In the genomic region with DNA sequence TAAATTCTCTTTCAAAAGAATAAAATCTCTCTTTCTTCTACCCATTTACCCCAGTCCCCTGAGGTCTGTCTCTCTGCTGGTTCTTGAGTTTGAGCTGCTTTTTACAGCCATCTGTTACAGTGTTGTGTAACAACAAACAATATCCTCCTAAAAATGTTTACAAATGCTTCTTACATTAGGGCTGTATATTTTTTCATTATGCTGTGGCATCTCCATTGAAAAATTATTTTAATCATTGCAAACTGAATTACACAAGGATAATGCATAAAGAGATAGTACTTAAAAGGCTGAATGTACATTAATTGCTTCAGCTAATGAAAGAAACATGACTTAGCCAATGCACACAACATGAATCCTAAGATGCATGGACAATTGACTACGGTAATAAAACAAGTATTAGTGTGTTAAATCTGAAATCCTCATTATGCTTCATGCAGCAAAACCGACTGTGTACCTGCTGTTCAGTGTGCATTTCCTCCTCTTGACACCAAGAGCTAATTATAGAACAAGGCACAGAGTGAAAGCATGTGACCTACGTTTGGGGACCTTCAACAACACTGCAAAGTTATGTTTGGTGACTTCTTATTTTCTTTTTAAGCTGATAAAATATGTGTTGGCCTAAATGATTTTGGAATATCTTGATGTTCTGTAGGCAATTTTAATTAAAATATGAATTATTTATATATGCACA, we compare ENCODE assay signal across 14 cellular contexts.
A peak's percentile ranks its signal among the peaks of the same experiment; 100 is the strongest.
DNase-seq lines count a peak whose midpoint lies in the region; ATAC-seq and TF ChIP-seq lines count a peak whose summit lies in the region.
"Had no signal": no experiment of that assay in that cellular context is flagged by ENCODE, and none has a peak within 500 bp of the region (broad histone marks: within the 10 kb centered on the region; RNA-seq: fewer than 3 reads in every experiment).

No MANE protein-coding gene starts in this region.

- DNase-seq in NCI-H82 (lab: John Stamatoyannopoulos, UW), result peak; percentile 8
- DNase-seq in NCI-H82 treated with DMSO at 0.1 percent for 48 hours (lab: John Stamatoyannopoulos, UW; ENCODE audit: unreplicated experiment), result no peak
- no peak for DNase-seq in dorsolateral prefrontal cortex
- DNase-seq: activated CD4-positive, CD25-positive, alpha-beta regulatory T cell treated with anti-CD3 and anti-CD28 coated beads, Interleukin-2, amount 50 U/mL, for 72 hours; activated effector memory CD4-positive, alpha-beta T cell treated with Interleukin-2 at 50 U/mL for 16 hours; gastrocnemius medialis; GF-D8; tibial artery had no signal

- no peak overlapping the region for H3K4me3 ChIP-seq in dorsolateral prefrontal cortex
- H3K4me3 ChIP-seq: gastrocnemius medialis, tibial artery had no signal

- no peak for TF ChIP-seq CTCF in dorsolateral prefrontal cortex (IDR thresholded peaks at IDR 0.05 in 54 of 56, conservative IDR thresholded peaks at IDR 0.05 in 2 of 56; ENCODE audit: low read depth in 1 of 56, partially characterized antibody in 56 of 56)

- no peaks in the 10 kb centered on the region for H3K27me3 Mint-ChIP-seq in stimulated activated memory B cell treated with anti-CD40 and anti-IgM and Interleukin-4, amounts not matched to agents 10 μg/mL and 1 μg/mL and 100 μg/mL, for 72 hours

- no peaks in the 10 kb centered on the region for H3K27me3 ChIP-seq in dorsolateral prefrontal cortex
- H3K27me3 ChIP-seq: gastrocnemius medialis, tibial artery had no signal

- H3K4me1 Mint-ChIP-seq in stimulated activated memory B cell treated with anti-CD40 and anti-IgM and Interleukin-4, amounts not matched to agents 10 μg/mL and 1 μg/mL and 100 μg/mL, for 72 hours, result peaks cover 46% of the 10 kb centered on the region

- peak overlapping the region; percentile 77 for H3K27ac Mint-ChIP-seq in stimulated activated memory B cell treated with anti-CD40 and anti-IgM and Interleukin-4, amounts not matched to agents 10 μg/mL and 1 μg/mL and 100 μg/mL, for 72 hours

- H3K27ac ChIP-seq in dorsolateral prefrontal cortex, result no peak overlapping the region
- H3K27ac ChIP-seq: gastrocnemius medialis, tibial artery had no signal

- H3K36me3 Mint-ChIP-seq in stimulated activated memory B cell treated with anti-CD40 and anti-IgM and Interleukin-4, amounts not matched to agents 10 μg/mL and 1 μg/mL and 100 μg/mL, for 72 hours, result peaks cover 5% of the 10 kb centered on the region

- H3K4me3 Mint-ChIP-seq in stimulated activated memory B cell treated with anti-CD40 and anti-IgM and Interleukin-4, amounts not matched to agents 10 μg/mL and 1 μg/mL and 100 μg/mL, for 72 hours, result no peak overlapping the region

- intact Hi-C loops in dorsolateral prefrontal cortex (cut with DNase I), result no loop called here

- ATAC-seq in HG02588 (IDR thresholded peaks at IDR 0.05; ENCODE audit: unreplicated experiment), result peak; percentile 75
- ATAC-seq in HG03521 (IDR thresholded peaks at IDR 0.05; ENCODE audit: unreplicated experiment), result peak; percentile 66
- ATAC-seq in stimulated activated memory B cell treated with anti-CD40 and anti-IgM and Interleukin-4, amounts not matched to agents 10 μg/mL and 1 μg/mL and 100 μg/mL, for 72 hours, result peak; percentile 82
- no peak for ATAC-seq in HG02973 (IDR thresholded peaks at IDR 0.05; ENCODE audit: unreplicated experiment)
- ATAC-seq in GM18870 (IDR thresholded peaks at IDR 0.05; ENCODE audit: unreplicated experiment), result no peak
- ATAC-seq: HCT116 had no signal

- peaks cover 4% of the 10 kb centered on the region for H3K9me3 Mint-ChIP-seq in stimulated activated memory B cell treated with anti-CD40 and anti-IgM and Interleukin-4, amounts not matched to agents 10 μg/mL and 1 μg/mL and 100 μg/mL, for 72 hours

Comparison
In these comparisons a context has a peak if more than half of its experiments do, and no peak if none do; other contexts are left out.
1. ATAC-seq: peak in HG02588 (single experiment), HG03521 (single experiment) and stimulated activated memory B cell treated with anti-CD40 and anti-IgM and Interleukin-4, amounts not matched to agents 10 μg/mL and 1 μg/mL and 100 μg/mL, for 72 hours (single experiment); none in HG02973 (single experiment) and GM18870 (single experiment).